7 cellular contexts compared by ENCODE assay signal in genomic region chr21:34885636-34886553, GRCh38.
DNase-seq lines count a peak whose midpoint lies in the region; ATAC-seq, FAIRE-seq and TF ChIP-seq lines count a peak whose summit lies in the region.

No MANE protein-coding gene starts in this region.

- ATAC-seq in T-cell (replicated peaks in 1 of 4) (no peak), pancreas (no peak)

- H3K36me3 Mint-ChIP-seq in T-cell = peaks cover 13% of the 10 kb centered on the region

- 13% methylated on average over 29 of the region's 29 CpGs for WGBS in pancreas, 2 donors

- no peaks in the 10 kb centered on the region for H3K27me3 Mint-ChIP-seq in T-cell

- peaks cover 0 to 16% (median 2%) of the 10 kb centered on the region in 4 donors for H3K27me3 ChIP-seq in pancreas

- no peaks in the 10 kb centered on the region for H3K9me3 ChIP-seq in pancreas

- intact Hi-C loops in pancreas (cut with DNase I) (loop anchor here in 1 of 3 donors (10.0 kb wide), 1 partner anchor 141 kb away; no protein-coding TSS in a partner anchor), posterior cingulate gyrus (cut with DNase I) (loop anchor here (5.0 to 10.0 kb wide), 2 partner anchors 516 to 1049 kb away; no protein-coding TSS in a partner anchor)

- peak overlapping the region; percentile 52 to 55 for H3K27ac Mint-ChIP-seq in T-cell

- H3K4me1 ChIP-seq in pancreas = peaks cover 0 to 7% (median 7%) of the 10 kb centered on the region in 3 donors

- H3K4me3 ChIP-seq in HFF-Myc (replicated peaks; ENCODE audit: low read depth, low read length) (peak overlapping the region; percentile 64), epithelial cell of proximal tubule (ENCODE audit: low read depth, low read length) (peak overlapping the region; percentile 92), pancreas (peak overlapping the region; percentile 29 to 71 (median 62))

- DNase-seq in HFF-Myc (ENCODE audit: extremely low read depth, low read depth) (no peak), T-cell (peak in 5 of 34 experiments; percentile 9 to 20 (median 16)), epithelial cell of proximal tubule (ENCODE audit: low read depth) (no peak), pancreas (peak in 1 of 6 donors; percentile 24), putamen (ENCODE audit: low spot score) (no peak), NCI-H1417 treated with DMSO at 0.1 percent for 48 hours (lab: John Stamatoyannopoulos, UW) (no peak), posterior cingulate gyrus (no peak)

- no peak for FAIRE-seq in pancreas (lab: Jason Lieb, UNC)

- peak overlapping the region; percentile 88 to 98 (median 96) for H3K4me3 Mint-ChIP-seq in T-cell

- H3K36me3 ChIP-seq in pancreas = no peaks in the 10 kb centered on the region

- CTCF ChIA-PET in T-cell (lab: Charles Lee) = interaction anchor here in 1 of 2 donors (0.5 to 1.5 kb wide), 5 partner anchors 95 to 1230 kb away, joined by 3 to 6 read pairs (median 4); no protein-coding TSS in a partner anchor

- peak overlapping the region in 3 of 4 donors; percentile 39 to 91 (median 68) for H3K27ac ChIP-seq in pancreas

- H3K9me3 Mint-ChIP-seq in T-cell = no peaks in the 10 kb centered on the region

- H3K4me1 Mint-ChIP-seq in T-cell = peaks cover 58 to 62% (median 60%) of the 10 kb centered on the region in 3 donors

- TF ChIP-seq CTCF in HFF-Myc (IDR thresholded peaks at IDR 0.05; ENCODE audit: low read depth, low read length, missing control alignments) = no peak
- TF ChIP-seq CTCF in epithelial cell of proximal tubule (conservative IDR thresholded peaks at IDR 0.05; ENCODE audit: low read depth, low read length) = peak; percentile 17
- no peak for TF ChIP-seq CTCF in pancreas (IDR thresholded peaks at IDR 0.05)

- POLR2A ChIA-PET in T-cell (lab: Charles Lee) = interaction anchor here in 1 of 2 donors (0.7 kb wide), 1 partner anchor 161 kb away, joined by 3 read pairs; no protein-coding TSS in a partner anchor
